1 cellular context compared by ENCODE assay signal in the genomic region with DNA sequence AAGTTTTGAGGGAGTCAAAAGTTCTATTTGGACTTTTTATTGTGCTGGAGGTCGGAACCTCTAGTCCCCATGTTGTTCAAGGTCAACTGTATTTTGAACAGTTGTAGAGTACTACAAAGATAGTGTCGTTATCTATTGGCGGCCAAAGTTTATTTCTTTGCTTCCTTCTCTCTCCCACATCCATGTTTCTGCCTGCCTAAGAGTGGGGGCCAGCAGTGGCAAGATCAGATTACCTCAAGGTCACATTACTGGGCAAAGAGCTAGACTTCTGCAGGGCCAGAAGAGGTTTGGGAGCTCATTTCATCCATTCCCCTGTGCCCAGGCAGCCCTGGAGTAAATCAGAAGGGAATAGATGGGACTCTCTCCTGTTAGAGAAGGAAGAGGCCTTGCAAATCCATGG.
TF ChIP-seq lines count a peak whose summit lies in the region.

No MANE protein-coding gene starts in this region.

TF ChIP-seq in GM23338, 12 proteins besides CTCF, POLR2A, EP300 and RAD21:
- no peak for TF ChIP-seq CREB1 (CRISPR knock-in tag; IDR thresholded peaks at IDR 0.05; ENCODE audit: low read depth)
- no peak for TF ChIP-seq STAT1 (IDR thresholded peaks at IDR 0.05; ENCODE audit: unreplicated experiment)
- TF ChIP-seq, protein P1, sequence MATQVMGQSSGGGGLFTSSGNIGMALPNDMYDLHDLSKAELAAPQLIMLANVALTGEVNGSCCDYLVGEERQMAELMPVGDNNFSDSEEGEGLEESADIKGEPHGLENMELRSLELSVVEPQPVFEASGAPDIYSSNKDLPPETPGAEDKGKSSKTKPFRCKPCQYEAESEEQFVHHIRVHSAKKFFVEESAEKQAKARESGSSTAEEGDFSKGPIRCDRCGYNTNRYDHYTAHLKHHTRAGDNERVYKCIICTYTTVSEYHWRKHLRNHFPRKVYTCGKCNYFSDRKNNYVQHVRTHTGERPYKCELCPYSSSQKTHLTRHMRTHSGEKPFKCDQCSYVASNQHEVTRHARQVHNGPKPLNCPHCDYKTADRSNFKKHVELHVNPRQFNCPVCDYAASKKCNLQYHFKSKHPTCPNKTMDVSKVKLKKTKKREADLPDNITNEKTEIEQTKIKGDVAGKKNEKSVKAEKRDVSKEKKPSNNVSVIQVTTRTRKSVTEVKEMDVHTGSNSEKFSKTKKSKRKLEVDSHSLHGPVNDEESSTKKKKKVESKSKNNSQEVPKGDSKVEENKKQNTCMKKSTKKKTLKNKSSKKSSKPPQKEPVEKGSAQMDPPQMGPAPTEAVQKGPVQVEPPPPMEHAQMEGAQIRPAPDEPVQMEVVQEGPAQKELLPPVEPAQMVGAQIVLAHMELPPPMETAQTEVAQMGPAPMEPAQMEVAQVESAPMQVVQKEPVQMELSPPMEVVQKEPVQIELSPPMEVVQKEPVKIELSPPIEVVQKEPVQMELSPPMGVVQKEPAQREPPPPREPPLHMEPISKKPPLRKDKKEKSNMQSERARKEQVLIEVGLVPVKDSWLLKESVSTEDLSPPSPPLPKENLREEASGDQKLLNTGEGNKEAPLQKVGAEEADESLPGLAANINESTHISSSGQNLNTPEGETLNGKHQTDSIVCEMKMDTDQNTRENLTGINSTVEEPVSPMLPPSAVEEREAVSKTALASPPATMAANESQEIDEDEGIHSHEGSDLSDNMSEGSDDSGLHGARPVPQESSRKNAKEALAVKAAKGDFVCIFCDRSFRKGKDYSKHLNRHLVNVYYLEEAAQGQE (IDR thresholded peaks at IDR 0.05; ENCODE audit: unreplicated experiment): no peak
- TF ChIP-seq, protein P2, sequence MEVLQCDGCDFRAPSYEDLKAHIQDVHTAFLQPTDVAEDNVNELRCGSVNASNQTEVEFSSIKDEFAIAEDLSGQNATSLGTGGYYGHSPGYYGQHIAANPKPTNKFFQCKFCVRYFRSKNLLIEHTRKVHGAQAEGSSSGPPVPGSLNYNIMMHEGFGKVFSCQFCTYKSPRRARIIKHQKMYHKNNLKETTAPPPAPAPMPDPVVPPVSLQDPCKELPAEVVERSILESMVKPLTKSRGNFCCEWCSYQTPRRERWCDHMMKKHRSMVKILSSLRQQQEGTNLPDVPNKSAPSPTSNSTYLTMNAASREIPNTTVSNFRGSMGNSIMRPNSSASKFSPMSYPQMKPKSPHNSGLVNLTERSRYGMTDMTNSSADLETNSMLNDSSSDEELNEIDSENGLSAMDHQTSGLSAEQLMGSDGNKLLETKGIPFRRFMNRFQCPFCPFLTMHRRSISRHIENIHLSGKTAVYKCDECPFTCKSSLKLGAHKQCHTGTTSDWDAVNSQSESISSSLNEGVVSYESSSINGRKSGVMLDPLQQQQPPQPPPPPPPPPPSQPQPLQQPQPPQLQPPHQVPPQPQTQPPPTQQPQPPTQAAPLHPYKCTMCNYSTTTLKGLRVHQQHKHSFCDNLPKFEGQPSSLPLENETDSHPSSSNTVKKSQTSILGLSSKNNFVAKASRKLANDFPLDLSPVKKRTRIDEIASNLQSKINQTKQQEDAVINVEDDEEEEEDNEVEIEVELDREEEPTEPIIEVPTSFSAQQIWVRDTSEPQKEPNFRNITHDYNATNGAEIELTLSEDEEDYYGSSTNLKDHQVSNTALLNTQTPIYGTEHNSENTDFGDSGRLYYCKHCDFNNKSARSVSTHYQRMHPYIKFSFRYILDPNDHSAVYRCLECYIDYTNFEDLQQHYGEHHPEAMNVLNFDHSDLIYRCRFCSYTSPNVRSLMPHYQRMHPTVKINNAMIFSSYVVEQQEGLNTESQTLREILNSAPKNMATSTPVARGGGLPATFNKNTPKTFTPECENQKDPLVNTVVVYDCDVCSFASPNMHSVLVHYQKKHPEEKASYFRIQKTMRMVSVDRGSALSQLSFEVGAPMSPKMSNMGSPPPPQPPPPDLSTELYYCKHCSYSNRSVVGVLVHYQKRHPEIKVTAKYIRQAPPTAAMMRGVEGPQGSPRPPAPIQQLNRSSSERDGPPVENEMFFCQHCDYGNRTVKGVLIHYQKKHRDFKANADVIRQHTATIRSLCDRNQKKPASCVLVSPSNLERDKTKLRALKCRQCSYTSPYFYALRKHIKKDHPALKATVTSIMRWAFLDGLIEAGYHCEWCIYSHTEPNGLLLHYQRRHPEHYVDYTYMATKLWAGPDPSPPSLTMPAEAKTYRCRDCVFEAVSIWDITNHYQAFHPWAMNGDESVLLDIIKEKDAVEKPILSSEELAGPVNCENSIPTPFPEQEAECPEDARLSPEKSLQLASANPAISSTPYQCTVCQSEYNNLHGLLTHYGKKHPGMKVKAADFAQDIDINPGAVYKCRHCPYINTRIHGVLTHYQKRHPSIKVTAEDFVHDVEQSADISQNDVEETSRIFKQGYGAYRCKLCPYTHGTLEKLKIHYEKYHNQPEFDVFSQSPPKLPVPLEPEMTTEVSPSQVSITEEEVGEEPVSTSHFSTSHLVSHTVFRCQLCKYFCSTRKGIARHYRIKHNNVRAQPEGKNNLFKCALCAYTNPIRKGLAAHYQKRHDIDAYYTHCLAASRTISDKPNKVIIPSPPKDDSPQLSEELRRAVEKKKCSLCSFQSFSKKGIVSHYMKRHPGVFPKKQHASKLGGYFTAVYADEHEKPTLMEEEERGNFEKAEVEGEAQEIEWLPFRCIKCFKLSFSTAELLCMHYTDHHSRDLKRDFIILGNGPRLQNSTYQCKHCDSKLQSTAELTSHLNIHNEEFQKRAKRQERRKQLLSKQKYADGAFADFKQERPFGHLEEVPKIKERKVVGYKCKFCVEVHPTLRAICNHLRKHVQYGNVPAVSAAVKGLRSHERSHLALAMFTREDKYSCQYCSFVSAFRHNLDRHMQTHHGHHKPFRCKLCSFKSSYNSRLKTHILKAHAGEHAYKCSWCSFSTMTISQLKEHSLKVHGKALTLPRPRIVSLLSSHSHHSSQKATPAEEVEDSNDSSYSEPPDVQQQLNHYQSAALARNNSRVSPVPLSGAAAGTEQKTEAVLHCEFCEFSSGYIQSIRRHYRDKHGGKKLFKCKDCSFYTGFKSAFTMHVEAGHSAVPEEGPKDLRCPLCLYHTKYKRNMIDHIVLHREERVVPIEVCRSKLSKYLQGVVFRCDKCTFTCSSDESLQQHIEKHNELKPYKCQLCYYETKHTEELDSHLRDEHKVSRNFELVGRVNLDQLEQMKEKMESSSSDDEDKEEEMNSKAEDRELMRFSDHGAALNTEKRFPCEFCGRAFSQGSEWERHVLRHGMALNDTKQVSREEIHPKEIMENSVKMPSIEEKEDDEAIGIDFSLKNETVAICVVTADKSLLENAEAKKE (CRISPR knock-in tag; IDR thresholded peaks at IDR 0.05): no peak
- TF ChIP-seq ZNF114 (CRISPR knock-in tag; IDR thresholded peaks at IDR 0.05): no peak
- no peak for TF ChIP-seq POLR2AphosphoS5 (IDR thresholded peaks at IDR 0.05; ENCODE audit: low read depth)
- TF ChIP-seq, protein P3, sequence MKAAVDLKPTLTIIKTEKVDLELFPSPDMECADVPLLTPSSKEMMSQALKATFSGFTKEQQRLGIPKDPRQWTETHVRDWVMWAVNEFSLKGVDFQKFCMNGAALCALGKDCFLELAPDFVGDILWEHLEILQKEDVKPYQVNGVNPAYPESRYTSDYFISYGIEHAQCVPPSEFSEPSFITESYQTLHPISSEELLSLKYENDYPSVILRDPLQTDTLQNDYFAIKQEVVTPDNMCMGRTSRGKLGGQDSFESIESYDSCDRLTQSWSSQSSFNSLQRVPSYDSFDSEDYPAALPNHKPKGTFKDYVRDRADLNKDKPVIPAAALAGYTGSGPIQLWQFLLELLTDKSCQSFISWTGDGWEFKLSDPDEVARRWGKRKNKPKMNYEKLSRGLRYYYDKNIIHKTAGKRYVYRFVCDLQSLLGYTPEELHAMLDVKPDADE (IDR thresholded peaks at IDR 0.05): no peak
- TF ChIP-seq ZNF331 (CRISPR knock-in tag; IDR thresholded peaks at IDR 0.05; ENCODE audit: low read depth): no peak
- TF ChIP-seq JUNB (IDR thresholded peaks at IDR 0.05; ENCODE audit: unreplicated experiment): no peak
- TF ChIP-seq EZH2 (IDR thresholded peaks at IDR 0.05; ENCODE audit: low read depth, unreplicated experiment): no peak
- TF ChIP-seq NANOG (IDR thresholded peaks at IDR 0.05; ENCODE audit: borderline replicate concordance): no peak
- no peak for TF ChIP-seq EZH2phosphoT487 (IDR thresholded peaks at IDR 0.05; ENCODE audit: unreplicated experiment)
